16 cellular contexts compared by ENCODE assay signal in genomic region chr4:95544433-95545103, GRCh38. TPM values are rescaled to one million over a fixed set of nuclear protein-coding genes. Genes with fewer than 3 reads are reported as not detected.
DNase-seq lines count a peak whose midpoint lies in the region; ATAC-seq and TF ChIP-seq lines count a peak whose summit lies in the region.
"Had no signal": no experiment of that assay in that cellular context is flagged by ENCODE, and none has a peak within 500 bp of the region (broad histone marks: within the 10 kb centered on the region; RNA-seq: fewer than 3 reads in every experiment).

No MANE protein-coding gene starts in this region.

- H3K27me3 Mint-ChIP-seq in GM23338 (ENCODE audit: insufficient read depth, low read depth, poor library complexity): peaks cover 34% of the 10 kb centered on the region
- H3K27me3 Mint-ChIP-seq in progenitor cell of endocrine pancreas: no peaks in the 10 kb centered on the region

- H3K9me3 ChIP-seq in PC-3 (ENCODE audit: low read length) (no peaks in the 10 kb centered on the region), fibroblast of lung (ENCODE audit: control insufficient read depth, insufficient read depth, low read depth, low read length) (no peaks in the 10 kb centered on the region), psoas muscle (no peaks in the 10 kb centered on the region)
- H3K9me3 ChIP-seq: right lobe of liver, vagina had no signal

- peaks cover 3% of the 10 kb centered on the region; the same call in 1 of the 2 replicates for H4K20me1 ChIP-seq in GM23338 (replicated peaks; ENCODE audit: insufficient read depth)
- H4K20me1 ChIP-seq in PC-3 (ENCODE audit: low read length): no peaks in the 10 kb centered on the region
- no peaks in the 10 kb centered on the region for H4K20me1 ChIP-seq in fibroblast of lung (ENCODE audit: control insufficient read depth, extremely low read depth, insufficient read depth, low read length)

- H3K4me3 Mint-ChIP-seq in GM23338 (no peak overlapping the region), progenitor cell of endocrine pancreas (ENCODE audit: low read depth) (peak overlapping the region; percentile 4)
- H3K4me3 Mint-ChIP-seq: activated B cell treated with CpG ODN at 0.5 μM for 24 hours; activated T-cell treated with anti-CD3 and anti-CD28 coated beads, Interleukin-2, amount 50 U/mL, for 4 hours; CD4-positive, alpha-beta memory T cell had no signal

- no peak for ATAC-seq in GM23338
- ATAC-seq in PC-3: no peak
- no peak for ATAC-seq in psoas muscle
- no peak for ATAC-seq in HG02610 (IDR thresholded peaks at IDR 0.05; ENCODE audit: unreplicated experiment)
- ATAC-seq: activated T-cell treated with anti-CD3 and anti-CD28 coated beads, Interleukin-2, amount 50 U/mL, for 4 hours; right lobe of liver had no signal

- H3K4me1 ChIP-seq in GM23338 (ENCODE audit: insufficient read depth): peaks cover 16% of the 10 kb centered on the region
- H3K4me1 ChIP-seq in PC-3 (ENCODE audit: insufficient read depth, low read length): peaks cover 4% of the 10 kb centered on the region
- peaks cover 2% of the 10 kb centered on the region for H3K4me1 ChIP-seq in fibroblast of lung (ENCODE audit: control insufficient read depth, extremely low read depth, insufficient read depth, low read length)
- H3K4me1 ChIP-seq in psoas muscle: no peaks in the 10 kb centered on the region

- H3K9me2 ChIP-seq in GM23338 (ENCODE audit: insufficient read depth) (no peaks in the 10 kb centered on the region), PC-3 (replicated peaks; ENCODE audit: low read length) (no peaks in the 10 kb centered on the region)

- H3K4me3 ChIP-seq in GM23338 (no peak overlapping the region), PC-3 (ENCODE audit: low read length) (no peak overlapping the region), fibroblast of lung (replicated peaks in 1 of 4; ENCODE audit: control extremely low read depth in 1 of 4, insufficient read depth in 1 of 4, low read depth in 3 of 4, low read length in 4 of 4) (peak overlapping the region in 1 of 4 experiments; percentile 15), psoas muscle (no peak overlapping the region)
- H3K4me3 ChIP-seq: right lobe of liver, vagina had no signal

- H3K27ac ChIP-seq in GM23338 (ENCODE audit: low read depth) (no peak overlapping the region), PC-3 (ENCODE audit: low read length) (no peak overlapping the region), fibroblast of lung (ENCODE audit: insufficient read depth, low read length) (no peak overlapping the region), psoas muscle (no peak overlapping the region)
- H3K27ac ChIP-seq: right lobe of liver, vagina had no signal

- H3K4me2 ChIP-seq in GM23338: no peak overlapping the region
- H3K4me2 ChIP-seq in PC-3 (ENCODE audit: low read length): no peak overlapping the region
- no peak overlapping the region for H3K4me2 ChIP-seq in fibroblast of lung (ENCODE audit: extremely low read depth, insufficient read depth, low read length)

- peaks cover 20% of the 10 kb centered on the region for H3K4me1 Mint-ChIP-seq in GM23338
- peaks cover 31% of the 10 kb centered on the region for H3K4me1 Mint-ChIP-seq in progenitor cell of endocrine pancreas (ENCODE audit: low read depth)

- H3K9ac ChIP-seq in PC-3 (ENCODE audit: low read length) (no peak overlapping the region), fibroblast of lung (ENCODE audit: insufficient read depth, low read length) (no peak overlapping the region)

- H2AFZ ChIP-seq in GM23338 (no peak overlapping the region), PC-3 (ENCODE audit: low read length) (no peak overlapping the region), fibroblast of lung (ENCODE audit: low read length) (no peak overlapping the region)

- intact Hi-C loops in PC-3 (cut with micrococcal nuclease) (loop anchor here (10.0 kb wide), 2 partner anchors 380 to 810 kb away; no protein-coding TSS in a partner anchor), psoas muscle (cut with DNase I) (no loop called here)

- DNase-seq in GM23338 (ENCODE audit: low spot score): peak; percentile 24
- no peak for DNase-seq in PC-3
- DNase-seq in fibroblast of lung (ENCODE audit: low read depth in 2 of 2): peak in 1 of 2 donors; percentile 50
- no peak for DNase-seq in progenitor cell of endocrine pancreas (ENCODE audit: low spot score, unreplicated experiment)
- no peak for DNase-seq in GM20000 (ENCODE audit: low spot score)
- no peak for DNase-seq in psoas muscle
- DNase-seq in NCI-H2029 (lab: John Stamatoyannopoulos, UW): no peak
- DNase-seq: activated B cell treated with CpG ODN at 0.5 μM for 24 hours; activated T-cell treated with anti-CD3 and anti-CD28 coated beads, Interleukin-2, amount 50 U/mL, for 4 hours; CD4-positive, alpha-beta memory T cell; HCEC 1CT; Karpas-422; NCI-H2171; right lobe of liver had no signal

- BruUV-seq in PC-3 (replicated peaks; lab: Mats Ljungman, UMichigan): no TSS peak

- POLR2A ChIA-PET in PC-3 (lab: Charles Lee; ENCODE audit: unreplicated experiment): no interaction called here

- H3K36me3 Mint-ChIP-seq in GM23338 (ENCODE audit: low read depth): no peaks in the 10 kb centered on the region
- H3K36me3 Mint-ChIP-seq in progenitor cell of endocrine pancreas (ENCODE audit: insufficient read depth): peaks cover 8% of the 10 kb centered on the region
- H3K36me3 Mint-ChIP-seq: CD4-positive, alpha-beta memory T cell had no signal

- WGBS in psoas muscle, 3 donors: 67 to 72% (median 67%) methylated on average over 4 of the region's 4 CpGs

- TF ChIP-seq CTCF in GM23338 (conservative IDR thresholded peaks at IDR 0.05; ENCODE audit: low read depth in 2 of 2) (peak; percentile 29 to 34; a peak in 3 of 4 replicates), PC-3 (conservative IDR thresholded peaks at IDR 0.05; ENCODE audit: low read depth, low read length) (peak; percentile 31; the same call in 1 of the 2 replicates), fibroblast of lung (conservative IDR thresholded peaks at IDR 0.05 in 1 of 2, IDR thresholded peaks at IDR 0.05 in 1 of 2; ENCODE audit: low read depth in 1 of 2, low read length in 2 of 2) (peak; percentile 9 to 38), progenitor cell of endocrine pancreas (IDR thresholded peaks at IDR 0.05; ENCODE audit: unreplicated experiment) (peak; percentile 35), GM20000 (IDR thresholded peaks at IDR 0.05; ENCODE audit: extremely low read depth, missing control alignments) (no peak), psoas muscle (IDR thresholded peaks at IDR 0.05) (no peak)

- H3K36me3 ChIP-seq in GM23338 (ENCODE audit: insufficient read depth) (no peaks in the 10 kb centered on the region), PC-3 (ENCODE audit: low read depth, low read length) (no peaks in the 10 kb centered on the region), fibroblast of lung (ENCODE audit: control insufficient read depth, insufficient read depth, low read length) (no peaks in the 10 kb centered on the region), psoas muscle (ENCODE audit: insufficient read depth in 1 of 2, low read depth in 1 of 2) (no peaks in the 10 kb centered on the region)
- H3K36me3 ChIP-seq: right lobe of liver, vagina had no signal

- no peaks in the 10 kb centered on the region; the same call in 2 of the 3 replicates for H3K9me3 Mint-ChIP-seq in GM23338
- H3K9me3 Mint-ChIP-seq in progenitor cell of endocrine pancreas (ENCODE audit: low read depth): no peaks in the 10 kb centered on the region
- H3K9me3 Mint-ChIP-seq: activated B cell treated with CpG ODN at 0.5 μM for 24 hours; activated T-cell treated with anti-CD3 and anti-CD28 coated beads, Interleukin-2, amount 50 U/mL, for 4 hours had no signal

- H3F3A ChIP-seq in GM23338 (replicated peaks; ENCODE audit: low read depth): no peaks in the 10 kb centered on the region
- H3F3A ChIP-seq in PC-3 (ENCODE audit: low read length, unreplicated experiment): no peaks in the 10 kb centered on the region

- H3K27ac Mint-ChIP-seq in GM23338 (no peak overlapping the region), progenitor cell of endocrine pancreas (no peak overlapping the region)
- H3K27ac Mint-ChIP-seq: activated B cell treated with CpG ODN at 0.5 μM for 24 hours; CD4-positive, alpha-beta memory T cell had no signal

- peaks cover 44% of the 10 kb centered on the region for H3K27me3 ChIP-seq in GM23338 (ENCODE audit: insufficient read depth)
- peaks cover 33% of the 10 kb centered on the region for H3K27me3 ChIP-seq in PC-3 (ENCODE audit: low read length)
- H3K27me3 ChIP-seq in fibroblast of lung (ENCODE audit: control insufficient read depth, insufficient read depth, low read length): peaks cover 4% of the 10 kb centered on the region
- peaks cover 0 to 32% (median 12%) of the 10 kb centered on the region in 3 donors for H3K27me3 ChIP-seq in psoas muscle (ENCODE audit: insufficient read depth in 3 of 3, low read length in 2 of 3)
- H3K27me3 ChIP-seq: right lobe of liver, vagina had no signal

- CTCF ChIA-PET in PC-3 (lab: Charles Lee): interaction anchor here (1.1 kb wide), 1 partner anchor 34 kb away, joined by 3 read pairs; no protein-coding TSS in a partner anchor

- H3K79me2 ChIP-seq in GM23338 (replicated peaks; ENCODE audit: insufficient read depth) (no peaks in the 10 kb centered on the region), PC-3 (ENCODE audit: low read length) (no peaks in the 10 kb centered on the region), fibroblast of lung (ENCODE audit: control insufficient read depth, insufficient read depth, low read length) (peaks cover 52% of the 10 kb centered on the region)

TF ChIP-seq in GM23338, 12 proteins besides CTCF, POLR2A, EP300 and RAD21 (continues in another document):
- TF ChIP-seq ETS1 (IDR thresholded peaks at IDR 0.05): no peak
- no peak for TF ChIP-seq EZH2 (IDR thresholded peaks at IDR 0.05; ENCODE audit: low read depth, unreplicated experiment)
- TF ChIP-seq NANOG (IDR thresholded peaks at IDR 0.05; ENCODE audit: borderline replicate concordance): no peak

RNA-seq across cellular contexts. Expression of gene UNC5C, which starts 4.2 kb away (rescaled TPM):
- 0.12 and 0.21 TPM in 2 replicates for total RNA-seq in GM23338 (2014; rRNA removed; shearing (Covaris generic))
- polyA plus RNA-seq in GM23338 (2016; fragmentation: Nextera tagmentation; extraction: Ambion mirVana) (0.08 and 0.16 TPM in 2 replicates), fibroblast of lung (1.4 and 11.6 TPM in 2 replicates), psoas muscle (under 1 TPM; 0.04 to 0.09 (median 0.05) TPM)
- total RNA-seq in PC-3 (2014; rRNA removed) (not detected in 2 replicates), fibroblast of lung (2.0 and 3.9 TPM in 2 replicates), progenitor cell of endocrine pancreas (40.7 and 43.8 TPM in 2 replicates), psoas muscle (1 to 10 TPM in 1 of 4 donors, under 1 TPM in 3; 0.19 to 1.1 (median 0.42) TPM)
- polyA plus RNA-seq in fibroblast of lung (2012): 0.75 and 5.6 TPM in 2 replicates
- polyA minus RNA-seq in fibroblast of lung (ENCODE audit: low replicate concordance): 1.9 and 18.7 TPM in 2 replicates
- total RNA-seq: activated B cell treated with CpG ODN at 0.5 μM for 24 hours; CD4-positive, alpha-beta memory T cell had no signal
- polyA plus RNA-seq: CD4-positive, alpha-beta memory T cell had no signal

Comparison
In these comparisons a context has a peak if more than half of its experiments do, and no peak if none do; other contexts are left out.
1. CTCF ChIP-seq: peak in GM23338 (2 of 2), PC-3 (single experiment), fibroblast of lung (2 of 2) and progenitor cell of endocrine pancreas (single experiment); none in GM20000 (single experiment) and psoas muscle (single experiment).